23 cellular contexts compared by ENCODE assay signal in the genomic region with DNA sequence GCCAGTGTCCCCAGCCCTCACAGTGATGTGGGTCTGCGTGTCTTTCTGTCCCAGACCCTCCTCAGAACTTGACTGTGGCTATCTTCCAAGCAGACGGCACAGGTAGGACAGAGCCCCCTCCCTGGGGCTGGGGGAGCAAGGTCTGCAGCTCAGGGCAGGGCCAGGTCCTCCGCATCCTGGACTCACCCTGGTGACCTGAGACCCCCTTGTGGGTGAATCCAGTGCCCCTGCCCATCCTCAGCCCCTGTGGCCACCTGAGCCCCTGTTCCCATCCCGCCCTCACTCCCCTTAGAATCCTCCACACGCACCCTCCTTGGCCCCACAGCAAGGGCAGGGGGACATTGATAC. TPM values are rescaled to one million over a fixed set of nuclear protein-coding genes. Genes with fewer than 3 reads are reported as not detected.
DNase-seq lines count a peak whose midpoint lies in the region; ATAC-seq and TF ChIP-seq lines count a peak whose summit lies in the region.
"Had no signal": no experiment of that assay in that cellular context is flagged by ENCODE, and none has a peak within 500 bp of the region (broad histone marks: within the 10 kb centered on the region; RNA-seq: fewer than 3 reads in every experiment).

No MANE protein-coding gene starts in this region.

- peaks cover 26% of the 10 kb centered on the region for H3K27me3 Mint-ChIP-seq in activated CD8-positive, alpha-beta memory T cell treated with anti-CD3 and anti-CD28 coated beads, Interleukin-2, amount 10 ng/mL, durations not matched to agents 7 days and 5 days
- H3K27me3 Mint-ChIP-seq in chondrocyte (ENCODE audit: low read depth) (peaks cover 6% of the 10 kb centered on the region), osteocyte (ENCODE audit: unreplicated experiment) (no peaks in the 10 kb centered on the region)
- peaks cover 11% of the 10 kb centered on the region for H3K27me3 Mint-ChIP-seq in activated CD4-positive, alpha-beta T cell treated with anti-CD3 and anti-CD28 coated beads for 36 hours

- TF ChIP-seq CTCF in chondrocyte (IDR thresholded peaks at IDR 0.05) = no peak
- no peak for TF ChIP-seq CTCF in osteocyte (IDR thresholded peaks at IDR 0.05)

- peaks cover 13% of the 10 kb centered on the region for H3K4me1 Mint-ChIP-seq in activated CD8-positive, alpha-beta memory T cell treated with anti-CD3 and anti-CD28 coated beads, Interleukin-2, amount 10 ng/mL, durations not matched to agents 7 days and 5 days
- no peaks in the 10 kb centered on the region for H3K4me1 Mint-ChIP-seq in chondrocyte (ENCODE audit: low read depth)
- no peaks in the 10 kb centered on the region for H3K4me1 Mint-ChIP-seq in osteocyte (ENCODE audit: unreplicated experiment)
- H3K4me1 Mint-ChIP-seq in activated CD4-positive, alpha-beta T cell treated with anti-CD3 and anti-CD28 coated beads for 36 hours = no peaks in the 10 kb centered on the region
- H3K4me1 Mint-ChIP-seq: B cell had no signal

- H3K4me3 Mint-ChIP-seq in activated CD8-positive, alpha-beta memory T cell treated with anti-CD3 and anti-CD28 coated beads, Interleukin-2, amount 10 ng/mL, durations not matched to agents 7 days and 5 days = no peak overlapping the region
- no peak overlapping the region for H3K4me3 Mint-ChIP-seq in chondrocyte (ENCODE audit: unreplicated experiment)
- no peak overlapping the region for H3K4me3 Mint-ChIP-seq in osteocyte (ENCODE audit: unreplicated experiment)
- H3K4me3 Mint-ChIP-seq in activated CD4-positive, alpha-beta T cell treated with anti-CD3 and anti-CD28 coated beads for 36 hours = no peak overlapping the region
- H3K4me3 Mint-ChIP-seq: B cell; CD4-positive, alpha-beta T cell; CD8-positive, alpha-beta memory T cell had no signal

- no peak overlapping the region for H3K27ac Mint-ChIP-seq in activated CD8-positive, alpha-beta memory T cell treated with anti-CD3 and anti-CD28 coated beads, Interleukin-2, amount 10 ng/mL, durations not matched to agents 7 days and 5 days
- H3K27ac Mint-ChIP-seq in chondrocyte (ENCODE audit: unreplicated experiment) (no peak overlapping the region), osteocyte (ENCODE audit: unreplicated experiment) (no peak overlapping the region)
- no peak overlapping the region for H3K27ac Mint-ChIP-seq in activated CD4-positive, alpha-beta T cell treated with anti-CD3 and anti-CD28 coated beads for 36 hours
- H3K27ac Mint-ChIP-seq: B cell; CD4-positive, alpha-beta T cell had no signal

- ATAC-seq in activated CD8-positive, alpha-beta memory T cell treated with anti-CD3 and anti-CD28 coated beads, Interleukin-2, amount 10 ng/mL, durations not matched to agents 7 days and 5 days = no peak
- no peak for ATAC-seq in activated CD4-positive, alpha-beta T cell treated with anti-CD3 and anti-CD28 coated beads for 36 hours
- ATAC-seq: A549, GM12878 had no signal

- intact Hi-C loops in activated CD4-positive, alpha-beta T cell treated with anti-CD3 and anti-CD28 coated beads for 36 hours (cut with DNase I, micrococcal nuclease) = no loop called here

- peak; percentile 49 for DNase-seq in activated CD8-positive, alpha-beta memory T cell treated with anti-CD3 and anti-CD28 coated beads for 24 hours
- no peak for DNase-seq in activated CD8-positive, alpha-beta memory T cell treated with anti-CD3 and anti-CD28 coated beads, Interleukin-2, amount 10 ng/mL, durations not matched to agents 7 days and 5 days
- DNase-seq in chondrocyte (ENCODE audit: low spot score) (peak; percentile 71), osteocyte (ENCODE audit: extremely low spot score, unreplicated experiment) (peak; percentile 78), NCI-H510A (lab: John Stamatoyannopoulos, UW) (no peak)
- DNase-seq in activated CD4-positive, alpha-beta T cell treated with anti-CD3 and anti-CD28 coated beads for 36 hours = no peak
- DNase-seq: AML-193; CD4-positive, alpha-beta T cell; CD8-positive, alpha-beta memory T cell; COR-L47; DMS 273 treated with DMSO at 0.1 percent for 48 hours; DMS153; DMS53; DMS79; DND-41; EL; GDM1 had no signal

- POLR2A ChIA-PET in activated CD4-positive, alpha-beta T cell treated with anti-CD3 and anti-CD28 coated beads for 36 hours (lab: Charles Lee) = no interaction called here

- no peaks in the 10 kb centered on the region for H3K9me3 Mint-ChIP-seq in activated CD8-positive, alpha-beta memory T cell treated with anti-CD3 and anti-CD28 coated beads, Interleukin-2, amount 10 ng/mL, durations not matched to agents 7 days and 5 days (ENCODE audit: low read depth)
- H3K9me3 Mint-ChIP-seq in chondrocyte (ENCODE audit: low read depth) = no peaks in the 10 kb centered on the region
- H3K9me3 Mint-ChIP-seq in osteocyte (ENCODE audit: unreplicated experiment) = no peaks in the 10 kb centered on the region
- H3K9me3 Mint-ChIP-seq in activated CD4-positive, alpha-beta T cell treated with anti-CD3 and anti-CD28 coated beads for 36 hours (ENCODE audit: low read depth) = no peaks in the 10 kb centered on the region
- H3K9me3 Mint-ChIP-seq: CD4-positive, alpha-beta T cell; CD8-positive, alpha-beta memory T cell had no signal

- H3K36me3 Mint-ChIP-seq in activated CD8-positive, alpha-beta memory T cell treated with anti-CD3 and anti-CD28 coated beads, Interleukin-2, amount 10 ng/mL, durations not matched to agents 7 days and 5 days = no peaks in the 10 kb centered on the region
- no peaks in the 10 kb centered on the region for H3K36me3 Mint-ChIP-seq in chondrocyte (ENCODE audit: low read depth)
- H3K36me3 Mint-ChIP-seq in osteocyte (ENCODE audit: unreplicated experiment) = no peaks in the 10 kb centered on the region
- H3K36me3 Mint-ChIP-seq in activated CD4-positive, alpha-beta T cell treated with anti-CD3 and anti-CD28 coated beads for 36 hours (ENCODE audit: low read depth) = no peaks in the 10 kb centered on the region
- H3K36me3 Mint-ChIP-seq: CD8-positive, alpha-beta memory T cell had no signal

- CTCF ChIA-PET in activated CD8-positive, alpha-beta memory T cell treated with anti-CD3 and anti-CD28 coated beads, Interleukin-2, amount 10 ng/mL, durations not matched to agents 7 days and 5 days (lab: Charles Lee) = no interaction called here
- CTCF ChIA-PET in activated CD4-positive, alpha-beta T cell treated with anti-CD3 and anti-CD28 coated beads for 36 hours (lab: Charles Lee) = interaction anchor here (1.2 kb wide), 1 partner anchor 28 kb away, joined by 4 read pairs; no protein-coding TSS in a partner anchor

RNA-seq across cellular contexts. Expression of gene CD33, which starts 39.0 kb away (rescaled TPM):
- 1 to 10 TPM in 1 of 2 experiments, under 1 TPM in 1; 0.96 to 6.2 TPM for total RNA-seq in activated CD8-positive, alpha-beta memory T cell treated with anti-CD3 and anti-CD28 coated beads, Interleukin-2, amount 10 ng/mL, durations not matched to agents 7 days and 5 days
- total RNA-seq in chondrocyte (not detected in 3 replicates), osteocyte (not detected in 2 replicates)
- total RNA-seq in activated CD4-positive, alpha-beta T cell treated with anti-CD3 and anti-CD28 coated beads for 36 hours = under 1 TPM; 0.26 to 0.27 TPM
- total RNA-seq: B cell, G401 had no signal

RNA-seq across cellular contexts. Expression of gene SIGLEC7, which starts 43.7 kb away (rescaled TPM):
- not detected for total RNA-seq in activated CD8-positive, alpha-beta memory T cell treated with anti-CD3 and anti-CD28 coated beads, Interleukin-2, amount 10 ng/mL, durations not matched to agents 7 days and 5 days
- total RNA-seq in chondrocyte (not detected in 3 replicates), osteocyte (not detected in 2 replicates)
- not detected for total RNA-seq in activated CD4-positive, alpha-beta T cell treated with anti-CD3 and anti-CD28 coated beads for 36 hours
- total RNA-seq: A172, B cell, Daoy, G401, GM12878 had no signal

Comparison
In these comparisons a context has a peak if more than half of its experiments do, and no peak if none do; other contexts are left out.
1. DNase-seq: peak in activated CD8-positive, alpha-beta memory T cell treated with anti-CD3 and anti-CD28 coated beads for 24 hours (single experiment), chondrocyte (single experiment) and osteocyte (single experiment); none in activated CD8-positive, alpha-beta memory T cell treated with anti-CD3 and anti-CD28 coated beads, Interleukin-2, amount 10 ng/mL, durations not matched to agents 7 days and 5 days (single experiment), NCI-H510A (single experiment) and activated CD4-positive, alpha-beta T cell treated with anti-CD3 and anti-CD28 coated beads for 36 hours (single experiment).